In the genomic region with DNA sequence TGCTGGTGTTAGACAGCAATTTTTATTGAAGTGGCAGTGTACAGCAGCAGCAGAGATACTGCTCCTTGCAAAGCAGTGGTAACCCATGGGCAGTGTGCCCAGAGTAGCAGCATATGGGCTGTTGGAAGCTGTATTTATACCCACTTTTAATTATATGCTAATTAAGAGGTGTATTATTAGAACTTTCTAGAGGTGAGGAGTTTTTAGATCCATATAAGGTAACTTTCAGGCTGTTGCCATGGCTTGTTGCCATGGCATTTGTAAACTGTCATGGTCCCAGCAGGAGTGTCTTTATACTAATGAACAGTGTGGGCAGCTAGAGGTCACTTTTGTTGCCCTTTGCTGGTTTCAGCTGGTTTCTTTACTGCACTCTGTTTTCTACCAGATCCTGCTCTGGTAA, we compare ENCODE assay signal across 10 cellular contexts. TPM values are rescaled to one million over a fixed set of nuclear protein-coding genes. Genes with fewer than 3 reads are reported as not detected.
DNase-seq lines count a peak whose midpoint lies in the region; ATAC-seq and TF ChIP-seq lines count a peak whose summit lies in the region.
"Had no signal": no experiment of that assay in that cellular context is flagged by ENCODE, and none has a peak within 500 bp of the region (broad histone marks: within the 10 kb centered on the region; RNA-seq: fewer than 3 reads in every experiment).

No MANE protein-coding gene starts in this region.

- peak overlapping the region; percentile 98 for H3K27ac ChIP-seq in ascending aorta
- peak overlapping the region; percentile 55 for H3K27ac ChIP-seq in substantia nigra (ENCODE audit: low read depth, low read length, poor library complexity, severe bottlenecking)
- H3K27ac ChIP-seq: Peyer's patch had no signal

- H3K4me1 ChIP-seq in ascending aorta, result peaks cover 2 to 17% of the 10 kb centered on the region in 2 donors

- peaks cover 0 to 6% of the 10 kb centered on the region in 2 donors for H3K9me3 ChIP-seq in ascending aorta
- H3K9me3 ChIP-seq: Peyer's patch had no signal

- H3K4me3 ChIP-seq in ascending aorta, result no peak overlapping the region
- H3K4me3 ChIP-seq: Peyer's patch had no signal

- intact Hi-C loops in ascending aorta (cut with DNase I), result loop anchor here (5.0 to 10.0 kb wide), 3 partner anchors 574 to 1031 kb away; a partner anchor contains a TSS

- TF ChIP-seq CTCF in ascending aorta (IDR thresholded peaks at IDR 0.05), result no peak

- DNase-seq in NCI-H345 (lab: John Stamatoyannopoulos, UW), result peak; percentile 8
- no peak for DNase-seq in NCI-H345 treated with DMSO at 0.1 percent for 48 hours (lab: John Stamatoyannopoulos, UW; ENCODE audit: unreplicated experiment)
- no peak for DNase-seq in ascending aorta (ENCODE audit: low spot score in 2 of 2)
- DNase-seq in iPS-NIHi11 (ENCODE audit: low spot score), result peak; percentile 43
- peak in 10 of 49 donors; percentile 2 to 75 (median 12) for DNase-seq in substantia nigra (lab: John Stamatoyannopoulos, UW)
- DNase-seq in NCI-H2171 (lab: John Stamatoyannopoulos, UW), result no peak
- DNase-seq: activated CD8-positive, alpha-beta memory T cell treated with anti-CD3 and anti-CD28 coated beads, Interleukin-2, amount 50 U/mL, for 4 hours; Peyer's patch had no signal

- no peaks in the 10 kb centered on the region for H3K36me3 ChIP-seq in ascending aorta
- H3K36me3 ChIP-seq: Peyer's patch had no signal

- no peaks in the 10 kb centered on the region for H3K27me3 ChIP-seq in ascending aorta
- H3K27me3 ChIP-seq: Peyer's patch had no signal

- ATAC-seq in HG02852 (IDR thresholded peaks at IDR 0.05; ENCODE audit: unreplicated experiment) (no peak), HG03354 (IDR thresholded peaks at IDR 0.05; ENCODE audit: poor library complexity, severe bottlenecking, unreplicated experiment) (no peak)

RNA-seq across cellular contexts. Expression of a gene that starts 3.7 kb away (rescaled TPM):
- 56.1 TPM for total RNA-seq in ascending aorta

Comparison
In these comparisons a context has a peak if more than half of its experiments do, and no peak if none do; other contexts are left out.
1. DNase-seq: peak in NCI-H345 (single experiment) and iPS-NIHi11 (single experiment); none in NCI-H345 treated with DMSO at 0.1 percent for 48 hours (single experiment), ascending aorta (0 of 2) and NCI-H2171 (single experiment).